Comparison of ENCODE assay signal across 8 cellular contexts in the genomic region with DNA sequence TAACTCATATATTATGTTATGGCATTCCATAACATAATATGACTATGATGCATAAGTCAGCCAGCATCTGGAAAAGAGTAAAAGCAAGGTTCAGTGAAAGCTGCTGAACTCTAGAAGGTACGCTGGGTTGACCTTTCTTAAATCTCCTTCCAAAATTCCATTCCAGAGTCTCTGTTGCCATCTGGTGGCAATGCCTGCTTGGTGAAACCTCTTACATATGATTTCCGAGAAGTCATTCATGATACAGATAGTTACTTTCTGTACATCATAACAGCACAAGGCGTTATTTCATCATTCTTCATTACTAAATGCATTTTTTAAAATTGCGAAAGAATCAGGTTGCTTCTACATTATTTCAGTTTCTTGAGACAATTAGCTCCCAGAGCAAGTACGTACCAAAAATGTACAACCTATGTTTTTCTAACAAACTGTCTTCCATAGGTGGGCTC. TPM values are rescaled to one million over a fixed set of nuclear protein-coding genes. Genes with fewer than 3 reads are reported as not detected.
A peak's percentile ranks its signal among the peaks of the same experiment; 100 is the strongest.
DNase-seq lines count a peak whose midpoint lies in the region; ATAC-seq and TF ChIP-seq lines count a peak whose summit lies in the region.

No MANE protein-coding gene starts in this region.

- H3K36me3 ChIP-seq in SJCRH30: no peaks in the 10 kb centered on the region
- H3K36me3 ChIP-seq in gastroesophageal sphincter: no peaks in the 10 kb centered on the region
- no peaks in the 10 kb centered on the region for H3K36me3 ChIP-seq in parathyroid adenoma (ENCODE audit: control insufficient read depth, insufficient read depth, low read length)
- H3K36me3 ChIP-seq in aorta (ENCODE audit: control insufficient read depth in 1 of 2, insufficient read depth in 2 of 2, low read length in 1 of 2): no peaks in the 10 kb centered on the region

- H3K4me2 ChIP-seq in parathyroid adenoma (ENCODE audit: low read length): peak overlapping the region; percentile 48

- TF ChIP-seq CTCF in GM12872 (IDR thresholded peaks at IDR 0.05; ENCODE audit: insufficient read depth, low read depth, low read length): peak; percentile 53; the same call in 2 of the 3 replicates
- TF ChIP-seq CTCF in gastroesophageal sphincter (IDR thresholded peaks at IDR 0.05): peak; percentile 43 to 76 (median 74)
- peak; percentile 80 for TF ChIP-seq CTCF in parathyroid adenoma (IDR thresholded peaks at IDR 0.05)

- TF ChIP-seq EP300 in gastroesophageal sphincter (IDR thresholded peaks at IDR 0.05): no peak

- 16 to 28% methylated on average over 5 of the region's 5 CpGs for WGBS in gastroesophageal sphincter (ENCODE audit: low coverage in 1 of 2), 2 donors
- 22 to 26% methylated on average over 5 of the region's 5 CpGs for WGBS in aorta, 2 donors

- intact Hi-C loops in aorta (cut with DNase I): loop anchor here in 1 of 2 donors (2.0 kb wide), 2 partner anchors 99 to 309 kb away; partner anchors contain the start of gene PSTPIP2

- peak overlapping the region; percentile 23 for H2AFZ ChIP-seq in parathyroid adenoma

- H3K9ac ChIP-seq in parathyroid adenoma: no peak overlapping the region

- H3K27ac ChIP-seq in SJCRH30: no peak overlapping the region
- H3K27ac ChIP-seq in gastroesophageal sphincter: no peak overlapping the region
- H3K27ac ChIP-seq in parathyroid adenoma: no peak overlapping the region
- H3K27ac ChIP-seq in aorta (ENCODE audit: low read depth in 1 of 2, low read length in 2 of 2): no peak overlapping the region

- H3K4me1 ChIP-seq in SJCRH30 (0 out of 2 replicates have a peak, but pooled peaks cover 2% of the 10 kb centered on the region), gastroesophageal sphincter (peaks cover 0 to 12% (median 0%) of the 10 kb centered on the region in 3 donors), parathyroid adenoma (peaks cover 5% of the 10 kb centered on the region), aorta (ENCODE audit: control insufficient read depth in 1 of 2, insufficient read depth in 2 of 2, low read length in 2 of 2) (no peaks in the 10 kb centered on the region)

- no peaks in the 10 kb centered on the region for H3K27me3 ChIP-seq in SJCRH30
- no peaks in the 10 kb centered on the region for H3K27me3 ChIP-seq in gastroesophageal sphincter
- H3K27me3 ChIP-seq in parathyroid adenoma (ENCODE audit: control insufficient read depth, insufficient read depth, low read length): no peaks in the 10 kb centered on the region
- H3K27me3 ChIP-seq in aorta (ENCODE audit: control insufficient read depth in 1 of 2, insufficient read depth in 2 of 2, low read length in 1 of 2): no peaks in the 10 kb centered on the region

- H3K9me3 ChIP-seq in SJCRH30 (replicated peaks): no peaks in the 10 kb centered on the region
- no peaks in the 10 kb centered on the region for H3K9me3 ChIP-seq in gastroesophageal sphincter
- H3K9me3 ChIP-seq in parathyroid adenoma (ENCODE audit: control insufficient read depth, low read length): no peaks in the 10 kb centered on the region
- no peaks in the 10 kb centered on the region for H3K9me3 ChIP-seq in aorta (ENCODE audit: control insufficient read depth, low read length)

- no peaks in the 10 kb centered on the region for H3K79me2 ChIP-seq in parathyroid adenoma

- no peak for ATAC-seq in gastroesophageal sphincter
- ATAC-seq in aorta (ENCODE audit: low FRiP score): peak; percentile 76

- no peak for TF ChIP-seq POLR2A in gastroesophageal sphincter (IDR thresholded peaks at IDR 0.05)

- no peak overlapping the region for H3K4me3 ChIP-seq in SJCRH30
- no peak overlapping the region for H3K4me3 ChIP-seq in gastroesophageal sphincter
- no peak overlapping the region for H3K4me3 ChIP-seq in parathyroid adenoma (ENCODE audit: low read depth, low read length)
- H3K4me3 ChIP-seq in aorta (ENCODE audit: low read length in 2 of 2): no peak overlapping the region

- peak; percentile 90 for DNase-seq in MV-4-11 (lab: John Stamatoyannopoulos, UW)
- DNase-seq in SJCRH30: peak; percentile 31 to 63
- peak; percentile 71 for DNase-seq in activated naive CD4-positive, alpha-beta T cell treated with Interleukin-2 at 50 U/mL for 16 hours
- DNase-seq in aorta: peak in 1 of 2 donors; percentile 58
- DNase-seq in mesenteric fat pad (ENCODE audit: low spot score): no peak

RNA-seq across cellular contexts. Expression of gene EPG5, which starts 7.0 kb away (rescaled TPM):
- total RNA-seq in SJCRH30 (2014; rRNA removed; shearing (Covaris generic)): 6.5 and 8.7 TPM in 2 replicates
- 10 to 100 TPM; 17.3 to 33.7 (median 28.4) TPM for total RNA-seq in gastroesophageal sphincter
- 10 to 100 TPM; 28.4 to 37.3 TPM for total RNA-seq in aorta
- 10 to 100 TPM in 1 of 2 donors, 1 to 10 TPM in 1; 2.5 to 11.3 TPM for polyA plus RNA-seq in aorta
- total RNA-seq in mesenteric fat pad: 22.8 TPM
